8 cellular contexts compared by ENCODE assay signal in the genomic region with DNA sequence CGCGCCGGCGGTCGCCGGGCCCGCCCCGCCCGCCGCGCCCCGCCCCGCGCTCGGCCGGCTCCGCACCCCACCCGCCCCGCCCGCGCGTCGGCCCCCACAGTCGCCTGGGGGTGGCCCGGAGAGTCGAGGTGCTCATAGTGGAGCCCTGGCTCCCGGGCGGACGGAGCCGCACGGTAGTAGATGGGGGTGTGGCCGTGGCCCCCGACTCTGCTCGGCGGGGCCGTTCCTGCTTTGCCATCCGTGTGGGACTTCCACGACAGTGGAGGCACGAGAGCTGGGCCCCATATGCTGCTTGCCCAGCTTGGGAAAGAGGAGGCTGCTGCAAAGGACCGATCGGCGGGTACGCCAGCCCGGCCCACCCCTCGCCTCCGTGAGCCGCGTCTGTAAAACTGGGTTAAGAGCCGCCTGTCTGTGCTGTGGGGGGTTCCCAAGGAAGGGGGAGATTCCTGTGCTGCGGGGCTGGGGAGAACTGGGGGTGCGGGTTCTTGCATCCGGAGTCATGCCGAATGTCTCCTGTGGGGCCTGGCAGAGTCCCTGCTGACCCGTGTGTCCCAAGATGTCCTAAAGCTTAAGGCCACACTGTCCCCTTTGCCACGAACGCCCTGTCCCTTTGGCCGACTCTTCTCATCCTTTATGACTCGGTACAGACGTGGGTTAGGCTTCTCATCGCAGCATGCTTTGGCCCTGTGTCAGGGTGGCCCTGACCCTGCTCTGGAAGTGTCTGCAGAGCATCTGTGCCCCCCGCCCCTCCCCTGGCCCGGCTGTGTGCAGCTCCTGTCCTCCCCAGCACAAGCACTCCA. TPM values are rescaled to one million over a fixed set of nuclear protein-coding genes. Genes with fewer than 3 reads are reported as not detected.
DNase-seq lines count a peak whose midpoint lies in the region; ATAC-seq and TF ChIP-seq lines count a peak whose summit lies in the region.

A gene (plus strand): TSS at position 70 of the 800 bp plus-strand sequence. CDS start 12,639 bp downstream, outside the sequence.

- H3K36me3 Mint-ChIP-seq in activated CD4-positive, alpha-beta memory T cell treated with anti-CD3 and anti-CD28 coated beads, Interleukin-2, amount 10 ng/mL, durations not matched to agents 7 days and 5 days (ENCODE audit: low read depth) = peaks cover 33% of the 10 kb centered on the region
- no peaks in the 10 kb centered on the region for H3K36me3 Mint-ChIP-seq in progenitor cell of endocrine pancreas (ENCODE audit: insufficient read depth)

- no peaks in the 10 kb centered on the region for H3K9me2 ChIP-seq in SK-N-SH

- H3F3A ChIP-seq in SK-N-SH (replicated peaks; ENCODE audit: insufficient read depth) = peaks cover 14% of the 10 kb centered on the region

- peak within 1 kb of the TSS in 1 of 2 experiments; percentile 68; a peak in 2 of 4 replicates for H3K27ac ChIP-seq in SK-N-SH (ENCODE audit: low read depth in 2 of 2, low read length in 1 of 2)

- no peaks in the 10 kb centered on the region for H3K79me2 ChIP-seq in SK-N-SH (ENCODE audit: insufficient read depth)

- TF ChIP-seq RAD21 in SK-N-SH (IDR thresholded peaks at IDR 0.05; ENCODE audit: low read length) = no peak

- no peaks in the 10 kb centered on the region; the same call in 1 of the 2 replicates for H3K27me3 ChIP-seq in SK-N-SH (ENCODE audit: insufficient read depth)

- ATAC-seq in SK-N-SH treated with all-trans-retinoic acid at 6 μM for 48 hours (no peak; the same call in none of the 3 replicates), HG02642 (IDR thresholded peaks at IDR 0.05; ENCODE audit: poor library complexity, unreplicated experiment) (no peak), HG02852 (IDR thresholded peaks at IDR 0.05; ENCODE audit: unreplicated experiment) (no peak)

- H3K4me2 ChIP-seq in SK-N-SH = peak within 1 kb of the TSS; percentile 99

- peak within 1 kb of the TSS; percentile 92 for H3K27ac Mint-ChIP-seq in activated CD4-positive, alpha-beta memory T cell treated with anti-CD3 and anti-CD28 coated beads, Interleukin-2, amount 10 ng/mL, durations not matched to agents 7 days and 5 days
- H3K27ac Mint-ChIP-seq in progenitor cell of endocrine pancreas = peak within 1 kb of the TSS; percentile 41

- no peak for TF ChIP-seq EP300 in SK-N-SH (IDR thresholded peaks at IDR 0.05; ENCODE audit: borderline replicate concordance in 1 of 2, low read depth in 1 of 2, low read length in 1 of 2)

- no peaks in the 10 kb centered on the region for H3K9me3 Mint-ChIP-seq in activated CD4-positive, alpha-beta memory T cell treated with anti-CD3 and anti-CD28 coated beads, Interleukin-2, amount 10 ng/mL, durations not matched to agents 7 days and 5 days
- H3K9me3 Mint-ChIP-seq in progenitor cell of endocrine pancreas (ENCODE audit: low read depth) = no peaks in the 10 kb centered on the region

- no peaks in the 10 kb centered on the region for H3K9me3 ChIP-seq in SK-N-SH

- peak within 1 kb of the TSS; percentile 93 for H3K4me3 Mint-ChIP-seq in activated CD4-positive, alpha-beta memory T cell treated with anti-CD3 and anti-CD28 coated beads, Interleukin-2, amount 10 ng/mL, durations not matched to agents 7 days and 5 days
- peak within 1 kb of the TSS; percentile 75 for H3K4me3 Mint-ChIP-seq in progenitor cell of endocrine pancreas (ENCODE audit: low read depth)

- H3K4me1 Mint-ChIP-seq in activated CD4-positive, alpha-beta memory T cell treated with anti-CD3 and anti-CD28 coated beads, Interleukin-2, amount 10 ng/mL, durations not matched to agents 7 days and 5 days = peaks cover 54% of the 10 kb centered on the region
- peaks cover 8% of the 10 kb centered on the region for H3K4me1 Mint-ChIP-seq in progenitor cell of endocrine pancreas (ENCODE audit: low read depth)

- H4K20me1 ChIP-seq in SK-N-SH (ENCODE audit: insufficient read depth) = no peaks in the 10 kb centered on the region

- POLR2A ChIA-PET in SK-N-SH (lab: Yijun Ruan, JAX) = interaction anchor here (1.0 to 1.2 kb wide), 2 partner anchors 9 to 18 kb away, joined by 3 read pairs; a partner anchor contains a TSS
- POLR2A ChIA-PET in activated CD4-positive, alpha-beta memory T cell treated with anti-CD3 and anti-CD28 coated beads, Interleukin-2, amount 10 ng/mL, durations not matched to agents 7 days and 5 days (lab: Charles Lee) = interaction anchor here (1.0 to 5.9 kb wide), 6 partner anchors 11 to 453 kb away, joined by 3 to 74 read pairs (median 10); a partner anchor contains a TSS

- DNase-seq in SK-N-SH = no peak
- no peak for DNase-seq in activated CD4-positive, alpha-beta memory T cell treated with anti-CD3 and anti-CD28 coated beads, Interleukin-2, amount 10 ng/mL, durations not matched to agents 7 days and 5 days
- DNase-seq in fibroblast of the aortic adventitia (ENCODE audit: low read depth) = no peak
- DNase-seq in progenitor cell of endocrine pancreas (ENCODE audit: low spot score, unreplicated experiment) = no peak
- DNase-seq in globus pallidus (ENCODE audit: low spot score) = no peak

- CTCF ChIA-PET in SK-N-SH (lab: Yijun Ruan, JAX) = interaction anchor here (0.7 to 12.9 kb wide), 9 partner anchors 10 to 139 kb away, joined by 3 to 252 read pairs (median 6); a partner anchor contains a TSS
- CTCF ChIA-PET in activated CD4-positive, alpha-beta memory T cell treated with anti-CD3 and anti-CD28 coated beads, Interleukin-2, amount 10 ng/mL, durations not matched to agents 7 days and 5 days (lab: Charles Lee) = interaction anchor here (1.1 to 2.6 kb wide), 6 partner anchors 17 to 100 kb away, joined by 3 to 19 read pairs (median 4); a partner anchor contains a TSS

- peaks cover 13 to 36% of the 10 kb centered on the region in 2 experiments; a peak in 3 of 4 replicates for H3K4me1 ChIP-seq in SK-N-SH (ENCODE audit: control insufficient read depth in 1 of 2, insufficient read depth in 2 of 2, low read depth in 1 of 2, low read length in 1 of 2)

- WGBS in SK-N-SH (ENCODE audit: low lambda C conversion rate) = 57% methylated on average over 14 of the region's 62 CpGs

- H3K4me3 ChIP-seq in SK-N-SH (ENCODE audit: low read depth in 2 of 2, low read length in 1 of 2) (peak within 1 kb of the TSS; percentile 76 to 80), fibroblast of the aortic adventitia (ENCODE audit: low read depth, low read length) (peak within 1 kb of the TSS; percentile 73)

- peak within 1 kb of the TSS; percentile 76 for H3K9ac ChIP-seq in SK-N-SH

- TF ChIP-seq CTCF in SK-N-SH (IDR thresholded peaks at IDR 0.05) = no peak
- no peak for TF ChIP-seq CTCF in fibroblast of the aortic adventitia (IDR thresholded peaks at IDR 0.05; ENCODE audit: insufficient read depth, low read length)
- no peak for TF ChIP-seq CTCF in progenitor cell of endocrine pancreas (IDR thresholded peaks at IDR 0.05; ENCODE audit: unreplicated experiment)

- peak within 1 kb of the TSS; percentile 72; the same call in 1 of the 2 replicates for H2AFZ ChIP-seq in SK-N-SH (ENCODE audit: low read depth)

- H3K36me3 ChIP-seq in SK-N-SH (replicated peaks in 1 of 2; ENCODE audit: control insufficient read depth in 1 of 2, insufficient read depth in 2 of 2, low read length in 1 of 2) = no peaks in the 10 kb centered on the region

- H3K27me3 Mint-ChIP-seq in activated CD4-positive, alpha-beta memory T cell treated with anti-CD3 and anti-CD28 coated beads, Interleukin-2, amount 10 ng/mL, durations not matched to agents 7 days and 5 days = peaks cover 25% of the 10 kb centered on the region
- H3K27me3 Mint-ChIP-seq in progenitor cell of endocrine pancreas = peaks cover 35% of the 10 kb centered on the region

TF ChIP-seq in SK-N-SH, 30 proteins besides CTCF, POLR2A, EP300 and RAD21:
- no peak for TF ChIP-seq SIN3A (IDR thresholded peaks at IDR 0.05; ENCODE audit: borderline replicate concordance, low read depth, low read length)
- no peak for TF ChIP-seq POLR2AphosphoS5 (IDR thresholded peaks at IDR 0.05; ENCODE audit: low read depth, low read length)
- TF ChIP-seq TCF12 (IDR thresholded peaks at IDR 0.05) = no peak
- no peak for TF ChIP-seq RCOR1 (IDR thresholded peaks at IDR 0.05; ENCODE audit: low read length)
- no peak for TF ChIP-seq NFIC (IDR thresholded peaks at IDR 0.05; ENCODE audit: borderline replicate concordance)
- TF ChIP-seq CHD2 (IDR thresholded peaks at IDR 0.05; ENCODE audit: low read length, partially characterized antibody) = no peak
- TF ChIP-seq EZH2phosphoT487 (IDR thresholded peaks at IDR 0.05; ENCODE audit: borderline replicate concordance, low read depth) = no peak
- TF ChIP-seq GATA2 (CRISPR knock-in tag; IDR thresholded peaks at IDR 0.05) = no peak
- TF ChIP-seq MEF2A (IDR thresholded peaks at IDR 0.05; ENCODE audit: borderline replicate concordance, low read depth) = no peak

TF ChIP-seq in SK-N-SH treated with all-trans-retinoic acid at 6 μM for 48 hours, 23 proteins besides CTCF, POLR2A, EP300 and RAD21 (continues in another document):
- TF ChIP-seq BACH2 (CRISPR knock-in tag; IDR thresholded peaks at IDR 0.05; ENCODE audit: borderline replicate concordance) = no peak
- TF ChIP-seq, protein P1, sequence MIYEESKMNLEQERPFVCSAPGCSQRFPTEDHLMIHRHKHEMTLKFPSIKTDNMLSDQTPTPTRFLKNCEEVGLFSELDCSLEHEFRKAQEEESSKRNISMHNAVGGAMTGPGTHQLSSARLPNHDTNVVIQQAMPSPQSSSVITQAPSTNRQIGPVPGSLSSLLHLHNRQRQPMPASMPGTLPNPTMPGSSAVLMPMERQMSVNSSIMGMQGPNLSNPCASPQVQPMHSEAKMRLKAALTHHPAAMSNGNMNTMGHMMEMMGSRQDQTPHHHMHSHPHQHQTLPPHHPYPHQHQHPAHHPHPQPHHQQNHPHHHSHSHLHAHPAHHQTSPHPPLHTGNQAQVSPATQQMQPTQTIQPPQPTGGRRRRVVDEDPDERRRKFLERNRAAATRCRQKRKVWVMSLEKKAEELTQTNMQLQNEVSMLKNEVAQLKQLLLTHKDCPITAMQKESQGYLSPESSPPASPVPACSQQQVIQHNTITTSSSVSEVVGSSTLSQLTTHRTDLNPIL (CRISPR knock-in tag; IDR thresholded peaks at IDR 0.05; ENCODE audit: low read depth) = no peak
- no peak for TF ChIP-seq PPARA (CRISPR knock-in tag; IDR thresholded peaks at IDR 0.05; ENCODE audit: borderline replicate concordance)
- no peak for TF ChIP-seq ISL1 (CRISPR knock-in tag; IDR thresholded peaks at IDR 0.05)
- TF ChIP-seq ZNF565 (CRISPR knock-in tag; conservative IDR thresholded peaks at IDR 0.05; ENCODE audit: low read depth) = no peak
- TF ChIP-seq GLIS3 (CRISPR knock-in tag; IDR thresholded peaks at IDR 0.05) = no peak
- no peak for TF ChIP-seq RARB (CRISPR knock-in tag; IDR thresholded peaks at IDR 0.05)
- TF ChIP-seq ZFP3 (CRISPR knock-in tag; IDR thresholded peaks at IDR 0.05) = no peak
- TF ChIP-seq OSR1 (CRISPR knock-in tag; IDR thresholded peaks at IDR 0.05) = no peak

RNA-seq across cellular contexts. Expression of the gene that starts here (rescaled TPM):
- polyA plus RNA-seq in SK-N-SH (2012; rRNA removed) = 1.7 and 1.8 TPM in 2 replicates
- polyA plus RNA-seq in SK-N-SH (2012; cell fraction: cytosol; rRNA removed) = 0.77 and 1.3 TPM in 2 replicates
- polyA plus RNA-seq in SK-N-SH (2012; cell fraction: nucleus; rRNA removed) = 3.2 and 3.8 TPM in 2 replicates
- total RNA-seq in activated CD4-positive, alpha-beta memory T cell treated with anti-CD3 and anti-CD28 coated beads, Interleukin-2, amount 10 ng/mL, durations not matched to agents 7 days and 5 days = 1 to 10 TPM; 1.2 to 1.6 TPM
- total RNA-seq in fibroblast of the aortic adventitia (ENCODE audit: low replicate concordance) (0.63 and 1.3 TPM in 2 replicates), progenitor cell of endocrine pancreas (1.5 TPM in 2 replicates)
